Comparison of ENCODE assay signal across 19 cellular contexts in genomic region chr10:131650771-131651673, GRCh38.
"Had no signal": no experiment of that assay in that cellular context is flagged by ENCODE, and none has a peak within 500 bp of the region (broad histone marks: within the 10 kb centered on the region; RNA-seq: fewer than 3 reads in every experiment).

No MANE protein-coding gene starts in this region.

- H3K4me1 Mint-ChIP-seq: activated naive CD8-positive, alpha-beta T cell treated with anti-CD3 and anti-CD28 coated beads, Interleukin-2, amount 10 ng/mL, durations not matched to agents 7 days and 5 days; central memory CD8-positive, alpha-beta T cell had no signal

- H3K4me3 Mint-ChIP-seq: activated CD8-positive, alpha-beta T cell treated with anti-CD3 and anti-CD28 coated beads for 36 hours; activated naive CD8-positive, alpha-beta T cell treated with anti-CD3 and anti-CD28 coated beads, Interleukin-2, amount 10 ng/mL, durations not matched to agents 7 days and 5 days; central memory CD8-positive, alpha-beta T cell had no signal

- H3K27me3 ChIP-seq: brain microvascular endothelial cell, foreskin keratinocyte had no signal

- H3K36me3 ChIP-seq: brain microvascular endothelial cell had no signal

- ATAC-seq: activated CD8-positive, alpha-beta T cell treated with anti-CD3 and anti-CD28 coated beads for 36 hours; foreskin keratinocyte; left colon; right cardiac atrium had no signal

- H3K79me2 ChIP-seq: parathyroid adenoma had no signal

- H3K27ac Mint-ChIP-seq: activated CD8-positive, alpha-beta T cell treated with anti-CD3 and anti-CD28 coated beads for 36 hours; activated naive CD8-positive, alpha-beta T cell treated with anti-CD3 and anti-CD28 coated beads, Interleukin-2, amount 10 ng/mL, durations not matched to agents 7 days and 5 days had no signal

- DNase-seq: activated CD4-positive, alpha-beta T cell treated with anti-CD3 and anti-CD28 coated beads for 4 hours; activated CD8-positive, alpha-beta T cell treated with anti-CD3 and anti-CD28 coated beads for 36 hours; activated naive CD4-positive, alpha-beta T cell; activated naive CD8-positive, alpha-beta T cell treated with anti-CD3 and anti-CD28 coated beads, Interleukin-2, amount 10 ng/mL, durations not matched to agents 7 days and 5 days; brain microvascular endothelial cell; effector memory CD4-positive, alpha-beta T cell; foreskin keratinocyte; left colon; midbrain; small intestine; stimulated activated CD4-positive, alpha-beta T cell treated with anti-CD3 and anti-CD28 coated beads, Interleukin-4, amount 100 ng/mL, for 4 hours; stimulated activated CD8-positive, alpha-beta memory T cell treated with anti-CD3 and anti-CD28 coated beads, Interleukin-4, amount 100 ng/mL, for 48 hours; stimulated activated naive CD4-positive, alpha-beta T cell treated with Interleukin-2 at 50 U/mL for 16 hours; T-helper 1 cell; trophoblast cell had no signal

- H3K4me3 ChIP-seq: lung had no signal

- H3K36me3 Mint-ChIP-seq: activated naive CD8-positive, alpha-beta T cell treated with anti-CD3 and anti-CD28 coated beads, Interleukin-2, amount 10 ng/mL, durations not matched to agents 7 days and 5 days had no signal

- H3K4me1 ChIP-seq: foreskin keratinocyte, parathyroid adenoma had no signal

- H2AFZ ChIP-seq: parathyroid adenoma had no signal

- FAIRE-seq: small intestine had no signal

- H3K9me3 Mint-ChIP-seq: activated CD8-positive, alpha-beta T cell treated with anti-CD3 and anti-CD28 coated beads for 36 hours; activated naive CD8-positive, alpha-beta T cell treated with anti-CD3 and anti-CD28 coated beads, Interleukin-2, amount 10 ng/mL, durations not matched to agents 7 days and 5 days; central memory CD8-positive, alpha-beta T cell had no signal

- H3K27ac ChIP-seq: brain microvascular endothelial cell, foreskin keratinocyte, parathyroid adenoma had no signal

- H3K9ac ChIP-seq: parathyroid adenoma had no signal
